In the genomic region with DNA sequence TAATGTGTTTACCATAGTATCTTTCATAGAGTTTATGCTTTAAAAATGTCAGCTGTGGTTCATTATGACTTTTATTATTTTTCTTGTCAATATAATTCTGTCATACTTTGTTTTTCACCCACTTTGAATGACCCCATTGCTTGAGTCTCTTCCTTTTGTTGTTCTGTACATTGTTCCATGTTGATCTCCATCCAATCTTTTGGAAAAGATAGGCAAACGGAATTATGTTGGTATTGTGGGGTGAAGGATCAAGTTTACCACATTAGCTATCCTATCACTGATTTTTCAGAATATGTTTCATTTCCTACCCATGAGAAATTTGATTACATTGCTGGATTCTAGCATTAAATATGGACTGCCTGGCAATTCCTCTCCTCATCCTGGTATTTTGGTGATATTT, we compare ENCODE assay signal across 18 cellular contexts.
DNase-seq lines count a peak whose midpoint lies in the region; ATAC-seq and TF ChIP-seq lines count a peak whose summit lies in the region.
"Had no signal": no experiment of that assay in that cellular context is flagged by ENCODE, and none has a peak within 500 bp of the region (broad histone marks: within the 10 kb centered on the region; RNA-seq: fewer than 3 reads in every experiment).

No MANE protein-coding gene starts in this region.

- no peaks in the 10 kb centered on the region for H3K27me3 ChIP-seq in heart right ventricle
- H3K27me3 ChIP-seq in right atrium auricular region = no peaks in the 10 kb centered on the region
- no peaks in the 10 kb centered on the region for H3K27me3 ChIP-seq in gastroesophageal sphincter
- H3K27me3 ChIP-seq in skeletal muscle tissue (ENCODE audit: control insufficient read depth in 3 of 3, insufficient read depth in 3 of 3, low read length in 3 of 3) = no peaks in the 10 kb centered on the region
- H3K27me3 ChIP-seq: BE2C had no signal

- intact Hi-C loops in heart right ventricle (cut with DNase I) = loop anchor here in 1 of 10 donors (10.0 kb wide), 2 partner anchors 176 to 224 kb away; no protein-coding TSS in a partner anchor

- no peak overlapping the region for H3K9ac ChIP-seq in skeletal muscle tissue (ENCODE audit: low read depth in 1 of 3, low read length in 3 of 3)

- H3K27ac ChIP-seq in heart right ventricle = peak overlapping the region in 6 of 10 donors; percentile 17 to 60 (median 47)
- H3K27ac ChIP-seq in right atrium auricular region = peak overlapping the region in 1 of 2 donors; percentile 68
- peak overlapping the region in 3 of 4 donors; percentile 5 to 68 (median 62) for H3K27ac ChIP-seq in gastroesophageal sphincter
- peak overlapping the region; percentile 48 for H3K27ac ChIP-seq in skeletal muscle tissue (ENCODE audit: low read depth, low read length)

- TF ChIP-seq POLR2A in gastroesophageal sphincter (IDR thresholded peaks at IDR 0.05) = no peak

- 66 to 67% methylated on average over 1 of the region's 1 CpG for WGBS in heart right ventricle, 2 donors
- WGBS in gastroesophageal sphincter (ENCODE audit: low coverage in 1 of 2), 2 donors = 86 to 100% methylated on average over 1 of the region's 1 CpG

- DNase-seq in heart right ventricle (no peak), right atrium auricular region (ENCODE audit: low spot score) (no peak), NOMO-1 (lab: John Stamatoyannopoulos, UW; ENCODE audit: unreplicated experiment in 2 of 2) (no peak), cerebellar nuclear complex (lab: John Stamatoyannopoulos, UW) (no peak), foreskin fibroblast (no peak), GM10266 (ENCODE audit: extremely low spot score) (no peak)
- DNase-seq: 8988T; CD4-positive, CD25-positive, alpha-beta regulatory T cell; COR-L47; DMS153; GOT3; Karpas-422; NCI-H1436; NCI-H1930 had no signal

- no peak for TF ChIP-seq CTCF in heart right ventricle (IDR thresholded peaks at IDR 0.05)
- no peak for TF ChIP-seq CTCF in right atrium auricular region (IDR thresholded peaks at IDR 0.05)
- no peak for TF ChIP-seq CTCF in gastroesophageal sphincter (IDR thresholded peaks at IDR 0.05)
- no peak for TF ChIP-seq CTCF in foreskin fibroblast (IDR thresholded peaks at IDR 0.05; ENCODE audit: low read depth, low read length)
- TF ChIP-seq CTCF in GM10266 (IDR thresholded peaks at IDR 0.05; ENCODE audit: control insufficient read depth, insufficient read depth, low read depth, missing control alignments) = no peak

- no peaks in the 10 kb centered on the region for H3K36me3 ChIP-seq in heart right ventricle
- no peaks in the 10 kb centered on the region for H3K36me3 ChIP-seq in right atrium auricular region
- H3K36me3 ChIP-seq in gastroesophageal sphincter = no peaks in the 10 kb centered on the region
- H3K36me3 ChIP-seq in skeletal muscle tissue (ENCODE audit: control insufficient read depth in 3 of 3, insufficient read depth in 3 of 3, low read length in 3 of 3) = no peaks in the 10 kb centered on the region
- H3K36me3 ChIP-seq: BE2C had no signal

- no peaks in the 10 kb centered on the region for H3K9me3 ChIP-seq in heart right ventricle
- no peaks in the 10 kb centered on the region for H3K9me3 ChIP-seq in right atrium auricular region
- H3K9me3 ChIP-seq in gastroesophageal sphincter = no peaks in the 10 kb centered on the region
- no peaks in the 10 kb centered on the region for H3K9me3 ChIP-seq in skeletal muscle tissue (ENCODE audit: control insufficient read depth in 3 of 3, low read length in 3 of 3)
- H3K9me3 ChIP-seq: BE2C had no signal

- H3K4me3 ChIP-seq in heart right ventricle (no peak overlapping the region), right atrium auricular region (no peak overlapping the region), gastroesophageal sphincter (no peak overlapping the region), skeletal muscle tissue (ENCODE audit: low read length in 3 of 3) (no peak overlapping the region), foreskin fibroblast (ENCODE audit: low read depth in 1 of 2, low read length in 2 of 2) (no peak overlapping the region)

- H3K4me1 ChIP-seq in heart right ventricle (peaks cover 5 to 68% (median 34%) of the 10 kb centered on the region in 9 donors), right atrium auricular region (peaks cover 0 to 41% of the 10 kb centered on the region in 2 donors), gastroesophageal sphincter (peaks cover 0 to 63% (median 2%) of the 10 kb centered on the region in 3 donors), skeletal muscle tissue (ENCODE audit: control insufficient read depth in 3 of 3, insufficient read depth in 3 of 3, low read length in 3 of 3) (peaks cover 3 to 9% (median 3%) of the 10 kb centered on the region in 3 donors)

- ATAC-seq in heart right ventricle (no peak), gastroesophageal sphincter (no peak)
- ATAC-seq: HCT116 had no signal

- TF ChIP-seq EP300 in gastroesophageal sphincter (IDR thresholded peaks at IDR 0.05) = no peak
